ENCODE assay signal across 15 cellular contexts in the genomic region with DNA sequence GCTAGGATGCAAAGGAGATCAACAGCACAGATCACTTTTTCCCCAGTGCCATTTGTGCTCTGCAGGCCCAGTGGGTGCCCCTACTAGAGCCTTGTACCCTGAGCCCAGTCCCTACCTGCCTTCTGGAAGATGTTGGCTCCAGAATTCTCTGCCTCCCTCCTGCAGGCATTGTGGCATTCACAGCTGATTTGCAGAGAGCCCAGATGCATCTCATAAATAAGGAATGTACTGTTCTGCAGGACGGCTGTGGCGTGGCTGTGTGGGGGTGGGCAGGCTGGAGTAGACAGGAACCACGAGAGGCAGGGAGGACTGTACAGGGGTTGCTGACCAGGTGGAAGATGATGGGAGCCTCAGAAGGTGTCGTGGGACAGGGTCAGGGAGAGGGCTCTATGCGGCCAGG. TPM values are rescaled to one million over a fixed set of nuclear protein-coding genes. Genes with fewer than 3 reads are reported as not detected.
A peak's percentile ranks its signal among the peaks of the same experiment; 100 is the strongest.
DNase-seq lines count a peak whose midpoint lies in the region; ATAC-seq and TF ChIP-seq lines count a peak whose summit lies in the region.
"Had no signal": no experiment of that assay in that cellular context is flagged by ENCODE, and none has a peak within 500 bp of the region (broad histone marks: within the 10 kb centered on the region; RNA-seq: fewer than 3 reads in every experiment).

No MANE protein-coding gene starts in this region.

- POLR2A ChIA-PET in IMR-90 (lab: Charles Lee; ENCODE audit: unreplicated experiment) (no interaction called here), OCI-LY7 (lab: Charles Lee) (no interaction called here)

- no peak overlapping the region for H4K5ac ChIP-seq in IMR-90 (ENCODE audit: low read depth, low read length)

- WGBS in IMR-90 (ENCODE audit: extremely low coverage in 2 of 2, insufficient read length in 1 of 2), 2 experiments: 22% methylated on average over 4 of the region's 5 CpGs; no CpG with 5 or more reads in 1 of the 2 experiments

- TF ChIP-seq RAD21 in IMR-90 (IDR thresholded peaks at IDR 0.05; ENCODE audit: low read length): no peak

- H3K4me2 ChIP-seq in IMR-90 (ENCODE audit: low read depth, low read length) (0 out of 2 replicates have a peak overlapping the region, but pooled peaks have one; percentile 27), neural progenitor cell (peak overlapping the region; percentile 68), OCI-LY7 (ENCODE audit: low read length) (no peak overlapping the region)

- no peak overlapping the region for H4K8ac ChIP-seq in IMR-90 (ENCODE audit: low read depth in 2 of 2, low read length in 2 of 2)

- H3K79me2 ChIP-seq in neural progenitor cell (ENCODE audit: low read depth): no peaks in the 10 kb centered on the region
- no peaks in the 10 kb centered on the region for H3K79me2 ChIP-seq in OCI-LY7 (ENCODE audit: insufficient read depth, low read depth, low read length)

- no peak overlapping the region for H2BK20ac ChIP-seq in IMR-90 (ENCODE audit: low read depth, low read length)

- peak overlapping the region; percentile 97 for H3K27ac Mint-ChIP-seq in neural progenitor cell

- ATAC-seq in IMR-90 (ENCODE audit: low read depth) (peak; percentile 46), Right ventricle myocardium superior (ENCODE audit: poor library complexity) (no peak)

- H3K36me3 ChIP-seq in IMR-90 (ENCODE audit: control insufficient read depth, insufficient read depth, low read length): no peaks in the 10 kb centered on the region
- no peaks in the 10 kb centered on the region for H3K36me3 ChIP-seq in brain microvascular endothelial cell (replicated peaks)
- no peaks in the 10 kb centered on the region for H3K36me3 ChIP-seq in neural progenitor cell
- H3K36me3 ChIP-seq in OCI-LY7 (ENCODE audit: insufficient read depth, low read length): no peaks in the 10 kb centered on the region
- H3K36me3 ChIP-seq: pancreas, uterus had no signal

- no peak overlapping the region for H3K14ac ChIP-seq in IMR-90 (replicated peaks; ENCODE audit: low read depth, low read length)

- no peak overlapping the region for H2BK15ac ChIP-seq in IMR-90 (ENCODE audit: low read depth, low read length)

- peaks cover 10% of the 10 kb centered on the region; the same call in 1 of the 2 replicates for H3K9me1 ChIP-seq in IMR-90 (ENCODE audit: insufficient read depth, low read length)

- intact Hi-C loops in IMR-90 (cut with micrococcal nuclease) (no loop called here), OCI-LY7 (cut with micrococcal nuclease; ENCODE audit: unreplicated experiment) (no loop called here), Right ventricle myocardium superior (cut with DNase I) (no loop called here)

- H3K9me2 ChIP-seq in OCI-LY7 (ENCODE audit: insufficient read depth, low read length): no peaks in the 10 kb centered on the region

- H3K4me1 Mint-ChIP-seq in neural progenitor cell: peaks cover 84% of the 10 kb centered on the region

- peaks cover 72% of the 10 kb centered on the region for H3F3A ChIP-seq in neural progenitor cell (ENCODE audit: low read depth)

- no peak overlapping the region for H3K18ac ChIP-seq in IMR-90 (ENCODE audit: low read depth, low read length)

- peak overlapping the region; percentile 82 for H2AK9ac ChIP-seq in IMR-90 (replicated peaks; ENCODE audit: low read depth, low read length, poor library complexity)

- no peaks in the 10 kb centered on the region for H3K79me1 ChIP-seq in IMR-90 (ENCODE audit: low read depth in 1 of 2, low read length in 2 of 2)

- no peak overlapping the region for H3K56ac ChIP-seq in IMR-90 (ENCODE audit: extremely low read depth, insufficient read depth, low read length)

- H3K4me3 ChIP-seq in IMR-90 (ENCODE audit: insufficient read depth, low read depth, low read length) (no peak overlapping the region), brain microvascular endothelial cell (ENCODE audit: low read depth, low read length) (no peak overlapping the region), neural progenitor cell (peak overlapping the region; percentile 10), OCI-LY7 (ENCODE audit: low read depth, low read length, poor library complexity, severe bottlenecking) (no peak overlapping the region)

- dilution Hi-C loops in IMR-90 (cut with HindIII; ENCODE audit: low sequenced_read_pairs, unreplicated experiment): no loop called here

- TF ChIP-seq CTCF in IMR-90 (conservative IDR thresholded peaks at IDR 0.05; ENCODE audit: low read depth, low read length) (no peak), brain microvascular endothelial cell (IDR thresholded peaks at IDR 0.05; ENCODE audit: low read depth, low read length, missing control alignments) (no peak), neural progenitor cell (IDR thresholded peaks at IDR 0.05) (no peak), OCI-LY7 (conservative IDR thresholded peaks at IDR 0.05; ENCODE audit: low read length) (no peak)

- H3K27me3 ChIP-seq in IMR-90 (ENCODE audit: control insufficient read depth, insufficient read depth, low read length): peaks cover 35% of the 10 kb centered on the region
- peaks cover 16% of the 10 kb centered on the region for H3K27me3 ChIP-seq in brain microvascular endothelial cell (replicated peaks)
- H3K27me3 ChIP-seq in neural progenitor cell: no peaks in the 10 kb centered on the region
- H3K27me3 ChIP-seq: pancreas, uterus had no signal

- H2BK5ac ChIP-seq in IMR-90 (ENCODE audit: low read depth, low read length, poor library complexity, severe bottlenecking): no peak overlapping the region

- DNase-seq in NCI-H1417 (lab: John Stamatoyannopoulos, UW) (peak in 2 of 3 experiments; percentile 19 to 64), NCI-H1417 treated with DMSO at 0.1 percent for 48 hours (lab: John Stamatoyannopoulos, UW) (no peak), IMR-90 (peak; percentile 55), brain microvascular endothelial cell (peak; percentile 44), neural progenitor cell (ENCODE audit: low spot score) (no peak), OCI-LY7 (ENCODE audit: low spot score) (no peak), GM19240 (ENCODE audit: insufficient read length, low spot score) (no peak), Right ventricle myocardium superior (no peak)
- DNase-seq: activated effector memory CD4-positive, alpha-beta T cell treated with anti-CD3 and anti-CD28 coated beads, Interleukin-2, amount 50 U/mL, for 16 hours; erythroblast; pancreas; stimulated activated CD4-positive, alpha-beta T cell treated with anti-CD3 and anti-CD28 coated beads, Interleukin-1b, Interleukin-23, amount 100 ng/mL, for 48 hours; uterus had no signal

- H3K9ac ChIP-seq in IMR-90 (ENCODE audit: low read depth, low read length): no peak overlapping the region
- H3K9ac ChIP-seq in neural progenitor cell: no peak overlapping the region

- peak overlapping the region; percentile 31 for H3K4me3 Mint-ChIP-seq in neural progenitor cell

- H3K27me3 Mint-ChIP-seq in neural progenitor cell (ENCODE audit: insufficient read depth, low read depth): peaks cover 10% of the 10 kb centered on the region
- H3K27me3 Mint-ChIP-seq: central memory CD8-positive, alpha-beta T cell had no signal

- in situ Hi-C loops in IMR-90 (cut with MboI; ENCODE audit: low sequenced_read_pairs) (no loop called here), brain microvascular endothelial cell (cut with HindIII; ENCODE audit: low pct_ligation_motif_present, low sequenced_read_pairs) (no loop called here)

- H4K91ac ChIP-seq in IMR-90 (ENCODE audit: insufficient read depth, low read depth, low read length): no peak overlapping the region

- H3K27ac ChIP-seq in IMR-90 (ENCODE audit: insufficient read depth, low read length) (no peak overlapping the region), brain microvascular endothelial cell (no peak overlapping the region), neural progenitor cell (no peak overlapping the region), OCI-LY7 (ENCODE audit: low read depth, low read length, poor library complexity, severe bottlenecking) (no peak overlapping the region)
- H3K27ac ChIP-seq: pancreas, uterus had no signal

- H2AFZ ChIP-seq in IMR-90 (replicated peaks; ENCODE audit: low read length, poor library complexity) (peak overlapping the region; percentile 80), neural progenitor cell (replicated peaks) (no peak overlapping the region), OCI-LY7 (ENCODE audit: low read length) (no peak overlapping the region)

- H2BK120ac ChIP-seq in IMR-90 (ENCODE audit: low read depth, low read length): no peak overlapping the region

- no peak for TF ChIP-seq POLR2A in IMR-90 (IDR thresholded peaks at IDR 0.05; ENCODE audit: low read depth, low read length)

- no peak overlapping the region for H3K23ac ChIP-seq in IMR-90 (ENCODE audit: low read depth, low read length)

- H2AK5ac ChIP-seq in IMR-90 (ENCODE audit: low read depth, low read length): no peak overlapping the region; the same call in 1 of the 2 replicates

- no peak overlapping the region; the same call in 1 of the 2 replicates for H3K4ac ChIP-seq in IMR-90 (ENCODE audit: low read depth, low read length)

- BruUV-seq in IMR-90 (replicated peaks; lab: Mats Ljungman, UMichigan) (no TSS peak), OCI-LY7 (replicated peaks; lab: Mats Ljungman, UMichigan) (no TSS peak)

- no peaks in the 10 kb centered on the region for H4K20me1 ChIP-seq in IMR-90 (ENCODE audit: insufficient read depth, low read length)
- no peaks in the 10 kb centered on the region for H4K20me1 ChIP-seq in neural progenitor cell (ENCODE audit: low read depth)
- no peaks in the 10 kb centered on the region for H4K20me1 ChIP-seq in OCI-LY7 (ENCODE audit: insufficient read depth, low read length)

- no peaks in the 10 kb centered on the region for H3K9me3 Mint-ChIP-seq in neural progenitor cell
- H3K9me3 Mint-ChIP-seq: central memory CD8-positive, alpha-beta T cell had no signal

- CTCF ChIA-PET in IMR-90 (lab: Yijun Ruan, JAX) (no interaction called here), OCI-LY7 (lab: Charles Lee; ENCODE audit: unreplicated experiment) (no interaction called here)

- H3K9me3 ChIP-seq in IMR-90 (ENCODE audit: control insufficient read depth, insufficient read depth, low read length): peaks cover 2% of the 10 kb centered on the region
- no peaks in the 10 kb centered on the region for H3K9me3 ChIP-seq in neural progenitor cell (ENCODE audit: low read depth)
- H3K9me3 ChIP-seq in OCI-LY7 (ENCODE audit: low read length): no peaks in the 10 kb centered on the region
- H3K9me3 ChIP-seq: pancreas, uterus had no signal

- H3K36me3 Mint-ChIP-seq in neural progenitor cell: no peaks in the 10 kb centered on the region

- H3K4me1 ChIP-seq in IMR-90 (ENCODE audit: control insufficient read depth, insufficient read depth, low read length) (peaks cover 9% of the 10 kb centered on the region), neural progenitor cell (peaks cover 77% of the 10 kb centered on the region), OCI-LY7 (ENCODE audit: insufficient read depth, low read length, poor library complexity, severe bottlenecking) (peaks cover 73% of the 10 kb centered on the region)
- H3K4me1 ChIP-seq: uterus had no signal

RNA-seq across cellular contexts. Expression of gene MIAT, which starts 11.2 kb away (rescaled TPM):
- 0.54 and 1.1 TPM in 2 replicates for total RNA-seq in IMR-90 (2012; rRNA removed)
- 0.29 and 0.65 TPM in 2 replicates for polyA plus RNA-seq in IMR-90 (2012; rRNA removed)
- 0.03 and 0.09 TPM in 2 replicates for polyA plus RNA-seq in IMR-90 (2012; cell fraction: cytosol; rRNA removed)
- 2.9 and 11.6 TPM in 2 replicates for polyA plus RNA-seq in IMR-90 (2012; cell fraction: nucleus; rRNA removed; ENCODE audit: low replicate concordance)
- 262 and 277 TPM in 2 replicates for total RNA-seq in neural progenitor cell (ENCODE audit: low replicate concordance)
- total RNA-seq in OCI-LY7 (2014; rRNA removed; shearing (Covaris generic)): 8.7 and 11.8 TPM in 2 replicates
- 4.1 and 5.2 TPM in 2 replicates for total RNA-seq in OCI-LY7 (2022)
- 0.48 TPM for total RNA-seq in Right ventricle myocardium superior

RNA-seq across cellular contexts. Expression of gene CRYBA4, which starts 24.4 kb away (rescaled TPM):
- total RNA-seq in IMR-90 (2012; rRNA removed) (not detected in 2 replicates), neural progenitor cell (ENCODE audit: low replicate concordance) (1.1 and 1.6 TPM in 2 replicates), OCI-LY7 (2022) (1.3 TPM in 1 of 2 replicates, not detected in the other), Right ventricle myocardium superior (not detected)
- polyA plus RNA-seq in IMR-90 (2012; rRNA removed): not detected in 2 replicates
- polyA plus RNA-seq in IMR-90 (2012; cell fraction: cytosol; rRNA removed): not detected in 2 replicates
- polyA plus RNA-seq in IMR-90 (2012; cell fraction: nucleus; rRNA removed; ENCODE audit: low replicate concordance): not detected in 2 replicates
- total RNA-seq in OCI-LY7 (2014; rRNA removed; shearing (Covaris generic)): 3.2 TPM in 1 of 2 replicates, not detected in the other
- total RNA-seq: Daoy, uterus had no signal
- polyA plus RNA-seq: pancreas had no signal

RNA-seq across cellular contexts. Expression of gene CRYBB1, which starts 28.3 kb away (rescaled TPM):
- total RNA-seq in IMR-90 (2012; rRNA removed): not detected in 2 replicates
- polyA plus RNA-seq in IMR-90 (2012; rRNA removed): not detected in 2 replicates
- not detected in 2 replicates for polyA plus RNA-seq in IMR-90 (2012; cell fraction: cytosol; rRNA removed)
- not detected in 2 replicates for polyA plus RNA-seq in IMR-90 (2012; cell fraction: nucleus; rRNA removed; ENCODE audit: low replicate concordance)
- total RNA-seq in neural progenitor cell (ENCODE audit: low replicate concordance): 0.53 TPM in 1 of 2 replicates, not detected in the other
- total RNA-seq in OCI-LY7 (2014; rRNA removed; shearing (Covaris generic)): 0.21 and 0.35 TPM in 2 replicates
- 0.61 TPM in 1 of 2 replicates, not detected in the other for total RNA-seq in OCI-LY7 (2022)
- 0.65 TPM for total RNA-seq in Right ventricle myocardium superior
- total RNA-seq: Daoy had no signal

RNA-seq across cellular contexts. Expression of gene TPST2, which starts 56.2 kb away (rescaled TPM):
- total RNA-seq in IMR-90 (2012; rRNA removed): 41.7 and 42.5 TPM in 2 replicates
- polyA plus RNA-seq in IMR-90 (2012; rRNA removed): 63.6 and 81.1 TPM in 2 replicates
- 84.8 and 101 TPM in 2 replicates for polyA plus RNA-seq in IMR-90 (2012; cell fraction: cytosol; rRNA removed)
- 50.0 and 85.2 TPM in 2 replicates for polyA plus RNA-seq in IMR-90 (2012; cell fraction: nucleus; rRNA removed; ENCODE audit: low replicate concordance)
- total RNA-seq in neural progenitor cell (ENCODE audit: low replicate concordance): 31.7 and 59.5 TPM in 2 replicates
- 19.1 and 19.9 TPM in 2 replicates for total RNA-seq in OCI-LY7 (2014; rRNA removed; shearing (Covaris generic))
- total RNA-seq in OCI-LY7 (2022): 12.5 and 14.4 TPM in 2 replicates
- total RNA-seq in Right ventricle myocardium superior: 30.1 TPM

Comparison
In these comparisons a context has a peak if more than half of its experiments do, and no peak if none do; other contexts are left out.
1. DNase-seq: peak in NCI-H1417 (2 of 3), IMR-90 (single experiment) and brain microvascular endothelial cell (single experiment); none in NCI-H1417 treated with DMSO at 0.1 percent for 48 hours (single experiment), neural progenitor cell (single experiment), OCI-LY7 (single experiment), GM19240 (single experiment) and Right ventricle myocardium superior (single experiment).
2. RNA of gene MIAT, which starts 11.2 kb away (total RNA-seq): 262 to 277 TPM in neural progenitor cell; 4.1 to 11.8 TPM in OCI-LY7, 0.54 to 1.1 TPM in IMR-90 and 0.48 TPM in Right ventricle myocardium superior (single experiment); every median in the first group is over 10 times any median in the second.